16 cellular contexts compared by ENCODE assay signal in the genomic region with DNA sequence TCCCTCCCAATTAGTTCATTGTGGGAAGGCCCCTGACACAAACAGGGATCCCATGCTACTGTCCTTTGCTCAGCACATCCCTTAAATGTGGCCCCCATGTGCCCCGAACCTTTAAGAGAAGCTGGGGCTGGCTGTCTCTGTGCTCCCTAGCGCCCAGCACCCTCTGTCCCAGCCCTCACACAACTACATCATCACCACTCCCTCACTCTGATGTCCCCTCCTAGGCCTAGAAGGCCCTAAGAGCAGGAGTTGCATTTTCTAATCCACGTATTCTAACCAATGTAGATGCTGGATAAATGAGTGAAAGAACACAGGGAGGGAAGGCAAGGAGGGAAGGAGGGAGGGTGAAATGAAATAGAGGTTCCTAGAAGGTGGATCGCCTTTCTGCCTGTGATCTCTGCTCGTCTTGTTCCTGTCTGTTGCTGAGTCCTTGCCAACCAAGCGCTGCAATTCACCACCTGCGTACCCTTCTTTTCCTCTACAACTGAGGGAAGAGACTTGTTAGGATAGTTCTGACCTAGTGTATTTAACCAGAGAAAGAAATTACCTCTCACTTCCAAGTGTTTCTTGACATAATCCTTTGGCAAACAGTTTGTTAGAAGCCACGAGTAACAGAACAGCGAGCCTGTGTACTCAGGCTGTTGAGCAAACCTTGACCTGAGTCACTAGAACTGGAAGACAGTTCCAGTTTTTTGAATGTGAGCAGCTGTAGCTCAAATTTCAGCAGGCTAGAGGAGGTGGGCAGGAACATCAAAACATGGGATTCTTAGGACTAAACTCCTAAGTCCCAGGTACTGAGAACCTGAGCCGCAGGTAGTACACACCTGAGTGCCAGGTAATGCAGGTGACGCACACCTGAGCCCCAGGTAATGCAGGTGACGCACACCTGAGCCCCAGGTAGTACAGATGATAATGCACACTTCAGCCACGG.
DNase-seq lines count a peak whose midpoint lies in the region; ATAC-seq and TF ChIP-seq lines count a peak whose summit lies in the region.
"Had no signal": no experiment of that assay in that cellular context is flagged by ENCODE, and none has a peak within 500 bp of the region (broad histone marks: within the 10 kb centered on the region; RNA-seq: fewer than 3 reads in every experiment).

No MANE protein-coding gene starts in this region.

- no peak overlapping the region for H3K4me3 ChIP-seq in brain microvascular endothelial cell (ENCODE audit: low read depth, low read length)
- H3K4me3 ChIP-seq: dorsolateral prefrontal cortex, smooth muscle cell had no signal

- H3K27me3 ChIP-seq in brain microvascular endothelial cell (replicated peaks) = no peaks in the 10 kb centered on the region
- H3K27me3 ChIP-seq: dorsolateral prefrontal cortex had no signal

- peak overlapping the region in 3 of 5 experiments; percentile 16 to 84 (median 45) for H3K27ac Mint-ChIP-seq in brain
- peak overlapping the region; percentile 34 to 68 (median 46) for H3K27ac Mint-ChIP-seq in nephron

- H3K4me1 Mint-ChIP-seq in brain (peaks cover 46% of the 10 kb centered on the region), nephron (peaks cover 23% of the 10 kb centered on the region)

- H3K36me3 Mint-ChIP-seq in brain (no peaks in the 10 kb centered on the region), nephron (ENCODE audit: low read depth) (no peaks in the 10 kb centered on the region)

- peaks cover 0 to 4% (median 0%) of the 10 kb centered on the region in 5 experiments for H3K9me3 Mint-ChIP-seq in brain
- no peaks in the 10 kb centered on the region for H3K9me3 Mint-ChIP-seq in nephron

- in situ Hi-C loops in brain microvascular endothelial cell (cut with HindIII; ENCODE audit: low pct_ligation_motif_present, low sequenced_read_pairs) = no loop called here

- H3K36me3 ChIP-seq in brain microvascular endothelial cell (replicated peaks) = no peaks in the 10 kb centered on the region

- TF ChIP-seq CTCF in C4-2B (conservative IDR thresholded peaks at IDR 0.05) = no peak
- no peak for TF ChIP-seq CTCF in brain (conservative IDR thresholded peaks at IDR 0.05)
- no peak for TF ChIP-seq CTCF in nephron (IDR thresholded peaks at IDR 0.05; ENCODE audit: unreplicated experiment in 3 of 3)
- no peak for TF ChIP-seq CTCF in brain microvascular endothelial cell (IDR thresholded peaks at IDR 0.05; ENCODE audit: low read depth, low read length, missing control alignments)

- H3K27ac ChIP-seq in C4-2B (peak overlapping the region; percentile 71), brain microvascular endothelial cell (no peak overlapping the region)
- H3K27ac ChIP-seq: dorsolateral prefrontal cortex had no signal

- DNase-seq in NCI-H1417 (lab: John Stamatoyannopoulos, UW) = peak; percentile 45 to 66 (median 59)
- no peak for DNase-seq in brain microvascular endothelial cell
- DNase-seq: activated CD4-positive, alpha-beta T cell treated with anti-CD3 and anti-CD28 coated beads for 1 hour; activated effector memory CD4-positive, alpha-beta T cell treated with anti-CD3 and anti-CD28 coated beads, Interleukin-2, amount 50 U/mL, for 16 hours; hypothalamus; NCI-H187; SK-N-SH; stimulated activated CD8-positive, alpha-beta memory T cell treated with anti-CD3 and anti-CD28 coated beads, Interleukin-4, amount 100 ng/mL, for 48 hours had no signal

- H3K4me3 Mint-ChIP-seq in brain (no peak overlapping the region), nephron (no peak overlapping the region)

- ATAC-seq in GM21447 (IDR thresholded peaks at IDR 0.05; ENCODE audit: unreplicated experiment) (no peak), HG02678 (IDR thresholded peaks at IDR 0.05; ENCODE audit: unreplicated experiment) (no peak), HG03442 (IDR thresholded peaks at IDR 0.05; ENCODE audit: unreplicated experiment) (no peak)

- no peaks in the 10 kb centered on the region for H3K27me3 Mint-ChIP-seq in brain
- H3K27me3 Mint-ChIP-seq in nephron (ENCODE audit: low read depth) = peaks cover 6% of the 10 kb centered on the region
